8 cellular contexts compared by ENCODE assay signal in genomic region chr12:3655331-3655900, GRCh38.
DNase-seq lines count a peak whose midpoint lies in the region; ATAC-seq and TF ChIP-seq lines count a peak whose summit lies in the region.

No MANE protein-coding gene starts in this region.

- TF ChIP-seq CTCF in dorsolateral prefrontal cortex (IDR thresholded peaks at IDR 0.05 in 54 of 56, conservative IDR thresholded peaks at IDR 0.05 in 2 of 56; ENCODE audit: low read depth in 1 of 56, partially characterized antibody in 56 of 56) (peak in 9 of 56 donors; percentile 8 to 30 (median 14)), parathyroid adenoma (IDR thresholded peaks at IDR 0.05) (peak; percentile 31)

- H3K36me3 ChIP-seq in parathyroid adenoma (ENCODE audit: control insufficient read depth, insufficient read depth, low read length), result no peaks in the 10 kb centered on the region

- H3K4me3 Mint-ChIP-seq in stimulated activated naive CD8-positive, alpha-beta T cell treated with anti-CD3 and anti-CD28 coated beads, Interleukin-15, amount 100 ng/mL, for 72 hours, result no peak overlapping the region

- no peak overlapping the region for H2AFZ ChIP-seq in parathyroid adenoma

- peak overlapping the region in 1 of 2 donors; percentile 23 for H3K27ac Mint-ChIP-seq in stimulated activated naive CD8-positive, alpha-beta T cell treated with anti-CD3 and anti-CD28 coated beads, Interleukin-15, amount 100 ng/mL, for 72 hours

- peak; percentile 66 for ATAC-seq in stimulated activated naive CD8-positive, alpha-beta T cell treated with anti-CD3 and anti-CD28 coated beads, Interleukin-15, amount 100 ng/mL, for 72 hours
- no peak for ATAC-seq in stimulated activated naive CD8-positive, alpha-beta T cell treated with anti-CD3 and anti-CD28 coated beads, Interleukin-15, Interleukin-2, amounts not matched to agents 100 U/mL and 50 U/mL, for 24 hours
- ATAC-seq in HG02885 (IDR thresholded peaks at IDR 0.05; ENCODE audit: poor library complexity, unreplicated experiment), result no peak

- intact Hi-C loops in dorsolateral prefrontal cortex (cut with DNase I), result no loop called here

- H3K9me3 Mint-ChIP-seq in stimulated activated naive CD8-positive, alpha-beta T cell treated with anti-CD3 and anti-CD28 coated beads, Interleukin-15, amount 100 ng/mL, for 72 hours, result no peaks in the 10 kb centered on the region

- no peak overlapping the region for H3K4me2 ChIP-seq in parathyroid adenoma (ENCODE audit: low read length)

- H3K9ac ChIP-seq in parathyroid adenoma, result no peak overlapping the region

- H3K27me3 ChIP-seq in dorsolateral prefrontal cortex (no peaks in the 10 kb centered on the region), parathyroid adenoma (ENCODE audit: control insufficient read depth, insufficient read depth, low read length) (no peaks in the 10 kb centered on the region)

- no peaks in the 10 kb centered on the region for H3K79me2 ChIP-seq in parathyroid adenoma

- no peak for DNase-seq in stimulated activated naive CD8-positive, alpha-beta T cell treated with anti-CD3 and anti-CD28 coated beads, Interleukin-15, amount 100 ng/mL, for 72 hours
- no peak for DNase-seq in stimulated activated naive CD8-positive, alpha-beta T cell treated with anti-CD3 and anti-CD28 coated beads, Interleukin-15, Interleukin-2, amounts not matched to agents 100 U/mL and 50 U/mL, for 24 hours
- DNase-seq in NCI-H345 (lab: John Stamatoyannopoulos, UW), result peak; percentile 57
- no peak for DNase-seq in dorsolateral prefrontal cortex
- no peak for DNase-seq in NK-92 (lab: John Stamatoyannopoulos, UW; ENCODE audit: unreplicated experiment)
- DNase-seq in hippocampal formation (lab: John Stamatoyannopoulos, UW), result no peak

- H3K4me3 ChIP-seq in dorsolateral prefrontal cortex, result no peak overlapping the region
- H3K4me3 ChIP-seq in parathyroid adenoma (ENCODE audit: low read depth, low read length), result no peak overlapping the region

- no peaks in the 10 kb centered on the region for H3K27me3 Mint-ChIP-seq in stimulated activated naive CD8-positive, alpha-beta T cell treated with anti-CD3 and anti-CD28 coated beads, Interleukin-15, amount 100 ng/mL, for 72 hours

- no peaks in the 10 kb centered on the region for H3K4me1 Mint-ChIP-seq in stimulated activated naive CD8-positive, alpha-beta T cell treated with anti-CD3 and anti-CD28 coated beads, Interleukin-15, amount 100 ng/mL, for 72 hours

- H3K4me1 ChIP-seq in parathyroid adenoma, result peaks cover 30% of the 10 kb centered on the region

- H3K9me3 ChIP-seq in parathyroid adenoma (ENCODE audit: control insufficient read depth, low read length), result no peaks in the 10 kb centered on the region

- H3K27ac ChIP-seq in dorsolateral prefrontal cortex (peak overlapping the region in 42 of 59 donors; percentile 3 to 76 (median 50)), parathyroid adenoma (no peak overlapping the region)
